Comparison of ENCODE assay signal across 1 cellular context in the genomic region with DNA sequence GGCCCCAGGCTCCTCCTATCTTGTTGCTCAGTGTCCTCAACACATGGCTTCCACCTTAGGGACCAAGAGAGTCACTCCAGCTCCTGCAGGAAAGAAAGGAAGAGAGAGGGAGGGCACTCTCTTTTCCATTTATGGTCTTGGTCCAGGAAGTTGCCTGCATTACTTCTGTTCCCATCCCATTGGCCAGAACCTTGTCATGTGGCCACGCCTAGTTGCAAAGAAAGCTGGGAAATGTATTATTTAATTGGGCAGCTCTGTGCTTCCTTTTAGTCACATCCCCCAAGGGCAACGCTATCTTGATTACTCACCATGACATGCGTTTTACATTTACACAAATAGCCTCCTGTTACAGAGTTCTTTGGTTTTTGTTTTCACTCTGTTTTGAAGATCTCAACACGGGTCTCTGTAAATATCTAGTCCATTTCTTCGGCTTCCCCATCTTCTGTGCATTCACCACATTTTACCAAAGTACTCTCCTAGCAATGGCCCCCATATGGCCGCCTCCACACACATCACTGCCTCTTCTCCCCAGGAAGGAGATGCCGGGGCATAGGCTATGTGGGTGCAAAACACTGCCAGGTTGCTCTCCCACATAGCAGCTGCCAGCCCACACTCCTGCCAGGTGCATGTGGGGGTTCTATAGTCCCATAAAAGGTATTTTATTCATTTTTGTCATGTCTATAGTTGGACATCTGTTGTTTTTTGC.
TF ChIP-seq lines count a peak whose summit lies in the region.

No MANE protein-coding gene starts in this region.

TF ChIP-seq in A549, 52 proteins besides CTCF, POLR2A, EP300 and RAD21 (continued from another document):
- TF ChIP-seq, protein P1, sequence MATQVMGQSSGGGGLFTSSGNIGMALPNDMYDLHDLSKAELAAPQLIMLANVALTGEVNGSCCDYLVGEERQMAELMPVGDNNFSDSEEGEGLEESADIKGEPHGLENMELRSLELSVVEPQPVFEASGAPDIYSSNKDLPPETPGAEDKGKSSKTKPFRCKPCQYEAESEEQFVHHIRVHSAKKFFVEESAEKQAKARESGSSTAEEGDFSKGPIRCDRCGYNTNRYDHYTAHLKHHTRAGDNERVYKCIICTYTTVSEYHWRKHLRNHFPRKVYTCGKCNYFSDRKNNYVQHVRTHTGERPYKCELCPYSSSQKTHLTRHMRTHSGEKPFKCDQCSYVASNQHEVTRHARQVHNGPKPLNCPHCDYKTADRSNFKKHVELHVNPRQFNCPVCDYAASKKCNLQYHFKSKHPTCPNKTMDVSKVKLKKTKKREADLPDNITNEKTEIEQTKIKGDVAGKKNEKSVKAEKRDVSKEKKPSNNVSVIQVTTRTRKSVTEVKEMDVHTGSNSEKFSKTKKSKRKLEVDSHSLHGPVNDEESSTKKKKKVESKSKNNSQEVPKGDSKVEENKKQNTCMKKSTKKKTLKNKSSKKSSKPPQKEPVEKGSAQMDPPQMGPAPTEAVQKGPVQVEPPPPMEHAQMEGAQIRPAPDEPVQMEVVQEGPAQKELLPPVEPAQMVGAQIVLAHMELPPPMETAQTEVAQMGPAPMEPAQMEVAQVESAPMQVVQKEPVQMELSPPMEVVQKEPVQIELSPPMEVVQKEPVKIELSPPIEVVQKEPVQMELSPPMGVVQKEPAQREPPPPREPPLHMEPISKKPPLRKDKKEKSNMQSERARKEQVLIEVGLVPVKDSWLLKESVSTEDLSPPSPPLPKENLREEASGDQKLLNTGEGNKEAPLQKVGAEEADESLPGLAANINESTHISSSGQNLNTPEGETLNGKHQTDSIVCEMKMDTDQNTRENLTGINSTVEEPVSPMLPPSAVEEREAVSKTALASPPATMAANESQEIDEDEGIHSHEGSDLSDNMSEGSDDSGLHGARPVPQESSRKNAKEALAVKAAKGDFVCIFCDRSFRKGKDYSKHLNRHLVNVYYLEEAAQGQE (IDR thresholded peaks at IDR 0.05): no peak
- TF ChIP-seq RARB (CRISPR knock-in tag; IDR thresholded peaks at IDR 0.05): no peak; the same call in 1 of the 2 replicates
- TF ChIP-seq, protein P2, sequence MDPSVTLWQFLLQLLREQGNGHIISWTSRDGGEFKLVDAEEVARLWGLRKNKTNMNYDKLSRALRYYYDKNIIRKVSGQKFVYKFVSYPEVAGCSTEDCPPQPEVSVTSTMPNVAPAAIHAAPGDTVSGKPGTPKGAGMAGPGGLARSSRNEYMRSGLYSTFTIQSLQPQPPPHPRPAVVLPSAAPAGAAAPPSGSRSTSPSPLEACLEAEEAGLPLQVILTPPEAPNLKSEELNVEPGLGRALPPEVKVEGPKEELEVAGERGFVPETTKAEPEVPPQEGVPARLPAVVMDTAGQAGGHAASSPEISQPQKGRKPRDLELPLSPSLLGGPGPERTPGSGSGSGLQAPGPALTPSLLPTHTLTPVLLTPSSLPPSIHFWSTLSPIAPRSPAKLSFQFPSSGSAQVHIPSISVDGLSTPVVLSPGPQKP (IDR thresholded peaks at IDR 0.05; ENCODE audit: low read depth, low read length): peak; percentile 77; the same call in 1 of the 2 replicates
- no peak for TF ChIP-seq NPAS2 (CRISPR knock-in tag; IDR thresholded peaks at IDR 0.05; ENCODE audit: borderline replicate concordance)
- TF ChIP-seq, protein P3, sequence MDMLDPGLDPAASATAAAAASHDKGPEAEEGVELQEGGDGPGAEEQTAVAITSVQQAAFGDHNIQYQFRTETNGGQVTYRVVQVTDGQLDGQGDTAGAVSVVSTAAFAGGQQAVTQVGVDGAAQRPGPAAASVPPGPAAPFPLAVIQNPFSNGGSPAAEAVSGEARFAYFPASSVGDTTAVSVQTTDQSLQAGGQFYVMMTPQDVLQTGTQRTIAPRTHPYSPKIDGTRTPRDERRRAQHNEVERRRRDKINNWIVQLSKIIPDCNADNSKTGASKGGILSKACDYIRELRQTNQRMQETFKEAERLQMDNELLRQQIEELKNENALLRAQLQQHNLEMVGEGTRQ (IDR thresholded peaks at IDR 0.05): peak; percentile 89
- TF ChIP-seq ZFP36 (IDR thresholded peaks at IDR 0.05; ENCODE audit: borderline replicate concordance, partially characterized antibody): peak; percentile 27
- TF ChIP-seq HOXA7 (CRISPR knock-in tag; IDR thresholded peaks at IDR 0.05): peak; percentile 75; the same call in 1 of the 2 replicates
- no peak for TF ChIP-seq CBX8 (IDR thresholded peaks at IDR 0.05)
- peak; percentile 87; the same call in 1 of the 2 replicates for TF ChIP-seq FOSB (CRISPR knock-in tag; IDR thresholded peaks at IDR 0.05)
- TF ChIP-seq CBX2 (IDR thresholded peaks at IDR 0.05; ENCODE audit: borderline replicate concordance, low read depth): no peak
- TF ChIP-seq JUN (IDR thresholded peaks at IDR 0.05): no peak
- TF ChIP-seq FOXS1 (CRISPR knock-in tag; IDR thresholded peaks at IDR 0.05): no peak; the same call in 1 of the 2 replicates
- TF ChIP-seq SREBF2 (IDR thresholded peaks at IDR 0.05): no peak
- TF ChIP-seq, protein P4, sequence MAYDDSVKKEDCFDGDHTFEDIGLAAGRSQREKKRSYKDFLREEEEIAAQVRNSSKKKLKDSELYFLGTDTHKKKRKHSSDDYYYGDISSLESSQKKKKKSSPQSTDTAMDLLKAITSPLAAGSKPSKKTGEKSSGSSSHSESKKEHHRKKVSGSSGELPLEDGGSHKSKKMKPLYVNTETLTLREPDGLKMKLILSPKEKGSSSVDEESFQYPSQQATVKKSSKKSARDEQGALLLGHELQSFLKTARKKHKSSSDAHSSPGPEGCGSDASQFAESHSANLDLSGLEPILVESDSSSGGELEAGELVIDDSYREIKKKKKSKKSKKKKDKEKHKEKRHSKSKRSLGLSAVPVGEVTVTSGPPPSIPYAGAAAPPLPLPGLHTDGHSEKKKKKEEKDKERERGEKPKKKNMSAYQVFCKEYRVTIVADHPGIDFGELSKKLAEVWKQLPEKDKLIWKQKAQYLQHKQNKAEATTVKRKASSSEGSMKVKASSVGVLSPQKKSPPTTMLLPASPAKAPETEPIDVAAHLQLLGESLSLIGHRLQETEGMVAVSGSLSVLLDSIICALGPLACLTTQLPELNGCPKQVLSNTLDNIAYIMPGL (CRISPR knock-in tag; IDR thresholded peaks at IDR 0.05; ENCODE audit: borderline replicate concordance): peak; percentile 7; the same call in 1 of the 2 replicates
- no peak for TF ChIP-seq FOSL2 (IDR thresholded peaks at IDR 0.05)
- TF ChIP-seq FOSL2 (CRISPR knock-in tag; IDR thresholded peaks at IDR 0.05): peak; percentile 89
- no peak for TF ChIP-seq RFX5 (IDR thresholded peaks at IDR 0.05)
- TF ChIP-seq POLR2AphosphoS2 (conservative IDR thresholded peaks at IDR 0.05; ENCODE audit: low read length): no peak
- TF ChIP-seq TFCP2L1 (CRISPR knock-in tag; IDR thresholded peaks at IDR 0.05): 0 out of 2 replicates have a peak, but pooled peaks have one; percentile 27
- TF ChIP-seq NFE2L2 (conservative IDR thresholded peaks at IDR 0.05; ENCODE audit: low read length): peak; percentile 95
- TF ChIP-seq CHD4 (IDR thresholded peaks at IDR 0.05; ENCODE audit: borderline replicate concordance): no peak
- no peak for TF ChIP-seq KDM5A (IDR thresholded peaks at IDR 0.05)
- TF ChIP-seq ZSCAN20 (CRISPR knock-in tag; IDR thresholded peaks at IDR 0.05): peak; percentile 90
- TF ChIP-seq GATA3 (IDR thresholded peaks at IDR 0.05; ENCODE audit: borderline replicate concordance): no peak
- TF ChIP-seq CEBPB (IDR thresholded peaks at IDR 0.05): peak in 1 of 2 experiments; percentile 36; a peak in 1 of 4 replicates
- no peak for TF ChIP-seq KDM1A (IDR thresholded peaks at IDR 0.05; ENCODE audit: low read depth)
- 0 out of 2 replicates have a peak, but pooled peaks have one; percentile 31 for TF ChIP-seq TP53 (CRISPR knock-in tag; IDR thresholded peaks at IDR 0.05)
- no peak for TF ChIP-seq SMC3 (IDR thresholded peaks at IDR 0.05)
- TF ChIP-seq, protein P5, sequence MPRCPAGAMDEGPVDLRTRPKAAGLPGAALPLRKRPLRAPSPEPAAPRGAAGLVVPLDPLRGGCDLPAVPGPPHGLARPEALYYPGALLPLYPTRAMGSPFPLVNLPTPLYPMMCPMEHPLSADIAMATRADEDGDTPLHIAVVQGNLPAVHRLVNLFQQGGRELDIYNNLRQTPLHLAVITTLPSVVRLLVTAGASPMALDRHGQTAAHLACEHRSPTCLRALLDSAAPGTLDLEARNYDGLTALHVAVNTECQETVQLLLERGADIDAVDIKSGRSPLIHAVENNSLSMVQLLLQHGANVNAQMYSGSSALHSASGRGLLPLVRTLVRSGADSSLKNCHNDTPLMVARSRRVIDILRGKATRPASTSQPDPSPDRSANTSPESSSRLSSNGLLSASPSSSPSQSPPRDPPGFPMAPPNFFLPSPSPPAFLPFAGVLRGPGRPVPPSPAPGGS (IDR thresholded peaks at IDR 0.05): no peak; the same call in 2 of the 3 replicates
- 0 out of 2 replicates have a peak, but pooled peaks have one; percentile 22 for TF ChIP-seq JUNB (IDR thresholded peaks at IDR 0.05)
- TF ChIP-seq HOXB13 (CRISPR knock-in tag; IDR thresholded peaks at IDR 0.05; ENCODE audit: low read depth): peak; percentile 88
- TF ChIP-seq MAFK (IDR thresholded peaks at IDR 0.05; ENCODE audit: partially characterized antibody): peak; percentile 92
- TF ChIP-seq NR3C1 (IDR thresholded peaks at IDR 0.05): no peak
